8 cellular contexts compared by ENCODE assay signal in the genomic region with DNA sequence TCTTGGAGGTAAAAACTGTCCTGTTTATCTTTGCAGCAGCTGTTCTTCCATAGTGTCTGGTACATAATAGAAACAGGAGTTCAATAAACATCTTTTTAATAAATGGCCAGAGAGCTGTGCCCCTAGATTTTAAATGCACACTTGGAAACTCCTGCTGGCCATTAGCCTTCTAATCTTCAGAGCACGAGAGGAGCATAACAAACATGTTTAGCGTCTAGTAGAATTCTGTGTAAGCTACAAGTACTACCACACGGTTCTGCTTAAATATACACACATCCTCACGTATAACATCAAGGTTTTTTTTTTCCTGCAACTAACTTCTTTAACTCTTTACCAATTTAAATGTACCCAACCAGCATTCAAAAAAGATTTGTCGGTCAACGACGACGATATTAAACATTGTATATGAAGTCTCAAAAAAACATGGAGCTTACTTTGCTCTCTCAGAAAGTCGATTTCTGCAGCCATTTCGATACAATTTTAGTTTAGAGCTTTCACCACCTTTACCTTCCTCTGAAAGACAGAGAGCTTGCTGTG. TPM values are rescaled to one million over a fixed set of nuclear protein-coding genes. Genes with fewer than 3 reads are reported as not detected.
DNase-seq lines count a peak whose midpoint lies in the region; ATAC-seq and TF ChIP-seq lines count a peak whose summit lies in the region.

No MANE protein-coding gene starts in this region.

- H3K4me3 ChIP-seq in ACC112 (ENCODE audit: low read depth, low read length): peak overlapping the region; percentile 84
- peak overlapping the region; percentile 85 for H3K4me3 ChIP-seq in HUES64 (ENCODE audit: low read length)

- no peaks in the 10 kb centered on the region for H3K27me3 ChIP-seq in ACC112 (ENCODE audit: insufficient read depth, low read length)
- H3K27me3 ChIP-seq in HUES64 (ENCODE audit: insufficient read depth, low read length): no peaks in the 10 kb centered on the region

- no peak for TF ChIP-seq CTCF in GM13976 (IDR thresholded peaks at IDR 0.05; ENCODE audit: borderline replicate concordance, control extremely low read depth, extremely low read depth, insufficient read depth, missing control alignments)

- H3K9me3 ChIP-seq in HUES64 (ENCODE audit: insufficient read depth, low read depth, low read length): no peaks in the 10 kb centered on the region

- H3K36me3 ChIP-seq in ACC112 (ENCODE audit: insufficient read depth, low read length) (no peaks in the 10 kb centered on the region), HUES64 (ENCODE audit: insufficient read depth, low read length) (no peaks in the 10 kb centered on the region)

- peaks cover 55% of the 10 kb centered on the region for H3K79me2 ChIP-seq in ACC112 (ENCODE audit: control insufficient read depth, insufficient read depth, low read length, unreplicated experiment)

- ATAC-seq in HG03095 (IDR thresholded peaks at IDR 0.05; ENCODE audit: unreplicated experiment): no peak

- 2% methylated on average over 10 of the region's 10 CpGs for WGBS in HUES64

- H2AFZ ChIP-seq in ACC112 (ENCODE audit: low read length, unreplicated experiment): peak overlapping the region; percentile 90

- DNase-seq in cerebellum (ENCODE audit: low spot score) (peak; percentile 12), lung microvascular endothelial cell (ENCODE audit: low read depth in 2 of 2) (peak; percentile 13 to 21), SKM-1 treated with dmso at 0.1 percent for 144 hours (lab: John Stamatoyannopoulos, UW; ENCODE audit: unreplicated experiment) (no peak), NCI-H226 (no peak), GM13976 (ENCODE audit: low spot score) (no peak)

- peak overlapping the region; percentile 88 for H3K9ac ChIP-seq in HUES64 (ENCODE audit: low read depth, low read length)

- H3K27ac ChIP-seq in ACC112 (ENCODE audit: low read depth, low read length) (peak overlapping the region; percentile 91), HUES64 (ENCODE audit: low read depth, low read length) (peak overlapping the region; percentile 92)

- in situ Hi-C loops in GM13976 (cut with MboI; ENCODE audit: low sequenced_read_pairs, unreplicated experiment): loop anchor here (10.0 kb wide), 1 partner anchor 268 kb away; no protein-coding TSS in a partner anchor

- H3K4me1 ChIP-seq in ACC112 (ENCODE audit: control insufficient read depth, insufficient read depth, low read length, unreplicated experiment) (peaks cover 27% of the 10 kb centered on the region), HUES64 (ENCODE audit: insufficient read depth, low read length) (peaks cover 12% of the 10 kb centered on the region; the same call in 1 of the 2 replicates)

RNA-seq across cellular contexts. Expression of a gene that starts 0.6 kb away (rescaled TPM):
- 7.9 TPM for polyA plus RNA-seq in HUES64 (2013, experiment 1 of 2)
- polyA plus RNA-seq in HUES64 (2013, experiment 2 of 2): 10.4 TPM
- total RNA-seq in cerebellum (66.5 TPM), lung microvascular endothelial cell (6.7 and 7.0 TPM in 2 replicates)

RNA-seq across cellular contexts. Expression of a gene that starts 3.2 kb away (rescaled TPM):
- 5.2 TPM for polyA plus RNA-seq in HUES64 (2013, experiment 1 of 2)
- 6.5 TPM for polyA plus RNA-seq in HUES64 (2013, experiment 2 of 2)
- 14.0 TPM for total RNA-seq in cerebellum
- 1.6 and 3.5 TPM in 2 replicates for total RNA-seq in lung microvascular endothelial cell

Comparison
In these comparisons a context has a peak if more than half of its experiments do, and no peak if none do; other contexts are left out.
1. DNase-seq: peak in cerebellum (single experiment) and lung microvascular endothelial cell (2 of 2); none in SKM-1 treated with dmso at 0.1 percent for 144 hours (single experiment), NCI-H226 (single experiment) and GM13976 (single experiment).